21 cellular contexts compared by ENCODE assay signal in the genomic region with DNA sequence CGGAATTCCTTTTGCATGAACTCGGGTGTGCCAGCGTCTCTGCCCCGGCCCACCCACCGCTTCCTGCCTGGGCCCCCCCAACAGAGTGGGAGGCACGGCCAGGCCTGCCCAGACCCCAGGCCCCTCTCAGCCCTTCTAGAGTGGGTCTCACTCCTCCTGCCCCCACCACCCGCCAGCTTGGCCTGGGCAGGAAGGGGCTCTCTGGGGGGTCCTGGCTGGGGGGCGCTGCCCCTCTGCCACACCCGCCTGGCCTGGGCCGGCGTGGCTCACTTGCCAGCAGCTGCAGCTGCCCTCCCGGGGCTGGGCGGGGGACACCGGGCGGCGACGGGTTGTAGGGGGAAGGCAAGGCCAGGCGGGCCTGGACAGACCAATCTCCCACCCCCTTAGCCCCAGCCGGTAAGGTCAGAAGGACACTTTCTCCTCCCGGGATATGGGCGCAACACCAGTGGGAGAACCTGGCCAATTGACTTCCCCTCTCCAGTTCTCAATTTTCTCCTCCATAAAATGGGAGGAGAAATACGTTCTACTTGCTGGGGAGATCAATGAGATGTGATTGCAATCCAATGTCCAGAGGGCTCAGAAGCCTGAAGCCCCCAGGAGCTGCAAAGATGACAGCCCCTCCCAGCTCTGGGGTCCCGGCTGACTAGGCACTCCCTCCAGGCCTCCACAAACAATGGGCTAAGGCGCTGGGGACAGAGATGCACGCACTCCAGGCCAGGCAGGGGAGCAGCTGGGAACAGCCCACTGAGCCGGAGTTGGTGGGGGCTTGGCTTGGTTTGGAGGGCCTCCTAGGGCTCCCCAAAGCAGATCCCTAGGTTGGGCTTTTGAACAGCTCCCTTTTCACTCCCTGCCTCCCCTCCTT. TPM values are rescaled to one million over a fixed set of nuclear protein-coding genes. Genes with fewer than 3 reads are reported as not detected.
DNase-seq lines count a peak whose midpoint lies in the region; ATAC-seq, FAIRE-seq and TF ChIP-seq lines count a peak whose summit lies in the region.
"Had no signal": no experiment of that assay in that cellular context is flagged by ENCODE, and none has a peak within 500 bp of the region (broad histone marks: within the 10 kb centered on the region; RNA-seq: fewer than 3 reads in every experiment).

No MANE protein-coding gene starts in this region.

- peaks cover 0 to 11% of the 10 kb centered on the region in 2 experiments for H4K20me1 ChIP-seq in H1 (replicated peaks in 1 of 2; ENCODE audit: control insufficient read depth in 1 of 2, insufficient read depth in 2 of 2, low read length in 2 of 2)

- no peak overlapping the region for H3K56ac ChIP-seq in H1 (replicated peaks; ENCODE audit: insufficient read length, low read depth, low read length)

- TF ChIP-seq CTCF in H1 (IDR thresholded peaks at IDR 0.05; ENCODE audit: control extremely low read depth in 1 of 3, insufficient read depth in 1 of 3, low read depth in 1 of 3, low read length in 3 of 3) (no peak), kidney (IDR thresholded peaks at IDR 0.05; ENCODE audit: borderline replicate concordance, extremely low read depth, insufficient read depth) (no peak), foreskin keratinocyte (conservative IDR thresholded peaks at IDR 0.05) (no peak)

- H3K9me3 ChIP-seq in H1 (ENCODE audit: insufficient read depth in 2 of 2, low read depth in 1 of 2, low read length in 1 of 2) (no peaks in the 10 kb centered on the region), kidney (ENCODE audit: control insufficient read depth in 1 of 2, low read length in 2 of 2) (no peaks in the 10 kb centered on the region)

- H3K79me2 ChIP-seq in H1 (ENCODE audit: control insufficient read depth in 1 of 2, insufficient read depth in 2 of 2, low read length in 2 of 2) = no peaks in the 10 kb centered on the region

- H3K27ac Mint-ChIP-seq in stimulated activated naive CD8-positive, alpha-beta T cell treated with anti-CD3 and anti-CD28 coated beads, Interleukin-15, amount 100 ng/mL, for 72 hours = no peak overlapping the region
- H3K27ac Mint-ChIP-seq: activated naive CD8-positive, alpha-beta T cell treated with anti-CD3 and anti-CD28 coated beads for 36 hours; memory B cell; natural killer cell treated with Interleukin-12 subunit alpha and Interleukin-12 subunit beta and Interleukin-15 and Interleukin-18, amount 100 ng/mL, for 72 hours; T-helper 17 cell; type B pancreatic cell had no signal

- H3K4me3 Mint-ChIP-seq in stimulated activated naive CD8-positive, alpha-beta T cell treated with anti-CD3 and anti-CD28 coated beads, Interleukin-15, amount 100 ng/mL, for 72 hours = no peak overlapping the region
- H3K4me3 Mint-ChIP-seq: activated naive CD8-positive, alpha-beta T cell treated with anti-CD3 and anti-CD28 coated beads for 36 hours; natural killer cell treated with Interleukin-12 subunit alpha and Interleukin-12 subunit beta and Interleukin-15 and Interleukin-18, amount 100 ng/mL, for 72 hours had no signal

- no peak overlapping the region for H4K91ac ChIP-seq in H1 (replicated peaks; ENCODE audit: insufficient read length, low read length)

- FAIRE-seq in H1 (lab: Jason Lieb, UNC) (no peak), kidney (lab: Jason Lieb, UNC) (no peak)
- FAIRE-seq: bronchial epithelial cell, islet of Langerhans had no signal

- H3K27me3 ChIP-seq in H1 (replicated peaks in 1 of 4; ENCODE audit: control insufficient read depth in 3 of 4, extremely low read depth in 1 of 4, insufficient read depth in 3 of 4, low read length in 3 of 4) (peaks cover 59 to 76% (median 74%) of the 10 kb centered on the region in 4 experiments), foreskin keratinocyte (peaks cover 67% of the 10 kb centered on the region)

- no peaks in the 10 kb centered on the region for H3K9me3 Mint-ChIP-seq in stimulated activated naive CD8-positive, alpha-beta T cell treated with anti-CD3 and anti-CD28 coated beads, Interleukin-15, amount 100 ng/mL, for 72 hours
- H3K9me3 Mint-ChIP-seq: activated naive CD8-positive, alpha-beta T cell treated with anti-CD3 and anti-CD28 coated beads for 36 hours; memory B cell; natural killer cell treated with Interleukin-12 subunit alpha and Interleukin-12 subunit beta and Interleukin-15 and Interleukin-18, amount 100 ng/mL, for 72 hours; type B pancreatic cell had no signal

- no peak overlapping the region for H3K14ac ChIP-seq in H1 (ENCODE audit: insufficient read length)

- no peak overlapping the region; the same call in 1 of the 2 replicates for H4K8ac ChIP-seq in H1 (ENCODE audit: extremely low read depth, insufficient read depth, low read length)

- H2BK12ac ChIP-seq in H1 (ENCODE audit: low read depth, low read length) = no peak overlapping the region

- H2BK5ac ChIP-seq in H1 (ENCODE audit: low read depth, low read length) = peak overlapping the region; percentile 35; the same call in 1 of the 2 replicates

- 6% methylated on average over 19 of the region's 26 CpGs; no CpG with 5 or more reads in 1 of the 2 experiments for WGBS in H1 (ENCODE audit: extremely low coverage in 1 of 2, insufficient coverage in 1 of 2, insufficient read length in 1 of 2, insufficient replicate concordance in 2 of 2, low coverage in 1 of 2, low lambda C conversion rate in 2 of 2, missing lambda C conversion rate in 1 of 2), 2 experiments

- H3K4me1 Mint-ChIP-seq in stimulated activated naive CD8-positive, alpha-beta T cell treated with anti-CD3 and anti-CD28 coated beads, Interleukin-15, amount 100 ng/mL, for 72 hours = peaks cover 19% of the 10 kb centered on the region

- no peak for TF ChIP-seq EP300 in H1 (IDR thresholded peaks at IDR 0.05; ENCODE audit: borderline replicate concordance in 1 of 2, low read depth in 2 of 2, low read length in 2 of 2)

- H2BK20ac ChIP-seq in H1 (ENCODE audit: low read length) = no peak overlapping the region

- H3K23ac ChIP-seq in H1 (ENCODE audit: insufficient read length) = no peak overlapping the region

- no peak for TF ChIP-seq POLR2A in H1 (IDR thresholded peaks at IDR 0.05; ENCODE audit: control extremely low read depth in 1 of 2, low read depth in 2 of 2, low read length in 2 of 2)

- TF ChIP-seq RAD21 in H1 (IDR thresholded peaks at IDR 0.05 in 1 of 2, conservative IDR thresholded peaks at IDR 0.05 in 1 of 2; ENCODE audit: low read depth in 2 of 2, low read length in 2 of 2) = no peak

- H3K27ac ChIP-seq in H1 (ENCODE audit: low read depth, low read length) (no peak overlapping the region), kidney (ENCODE audit: low read depth in 2 of 2, low read length in 2 of 2) (no peak overlapping the region), foreskin keratinocyte (no peak overlapping the region)
- H3K27ac ChIP-seq: C4-2B had no signal

- H2AFZ ChIP-seq in H1 (ENCODE audit: low read length) = no peak overlapping the region

- H3K4ac ChIP-seq in H1 (replicated peaks; ENCODE audit: insufficient read length, low read depth, low read length) = no peak overlapping the region

- 0 out of 2 replicates have a peak overlapping the region, but pooled peaks have one; percentile 13 for H2AK5ac ChIP-seq in H1 (ENCODE audit: low read depth, low read length)

- peak; percentile 33 for ATAC-seq in stimulated activated naive CD8-positive, alpha-beta T cell treated with anti-CD3 and anti-CD28 coated beads, Interleukin-15, amount 100 ng/mL, for 72 hours
- ATAC-seq in stimulated activated naive CD8-positive, alpha-beta T cell treated with anti-CD3 and anti-CD28 coated beads, Interleukin-15, Interleukin-2, amounts not matched to agents 100 U/mL and 50 U/mL, for 24 hours = no peak
- no peak for ATAC-seq in foreskin keratinocyte

- H3K36me3 ChIP-seq in H1 (ENCODE audit: control insufficient read depth in 2 of 4, insufficient read depth in 4 of 4, low read length in 3 of 4) (peaks cover 0 to 14% (median 0%) of the 10 kb centered on the region in 4 experiments; a peak in 1 of 8 replicates), kidney (ENCODE audit: control insufficient read depth in 1 of 2, insufficient read depth in 2 of 2, low read length in 2 of 2) (no peaks in the 10 kb centered on the region)

- peaks cover 79% of the 10 kb centered on the region for H3K27me3 Mint-ChIP-seq in stimulated activated naive CD8-positive, alpha-beta T cell treated with anti-CD3 and anti-CD28 coated beads, Interleukin-15, amount 100 ng/mL, for 72 hours

- POLR2A ChIA-PET in H1 (lab: Charles Lee; ENCODE audit: partially characterized antibody) = interaction anchor here (2.2 to 3.3 kb wide), 2 partner anchors 10 to 15 kb away, joined by 15 to 23 read pairs; a partner anchor contains a TSS

- H3K9ac ChIP-seq in H1 (replicated peaks in 1 of 4; ENCODE audit: extremely low read depth in 1 of 4, low read depth in 3 of 4, low read length in 3 of 4) (no peak overlapping the region), kidney (ENCODE audit: low read length in 2 of 2) (no peak overlapping the region)

- peak overlapping the region; percentile 63 to 67 for H3K4me2 ChIP-seq in H1 (ENCODE audit: insufficient read depth in 1 of 2, low read depth in 2 of 2, low read length in 2 of 2)

- H2BK120ac ChIP-seq in H1 (replicated peaks; ENCODE audit: low read depth, low read length) = no peak overlapping the region

- no peak overlapping the region for H2BK15ac ChIP-seq in H1 (ENCODE audit: low read length)

- H3K18ac ChIP-seq in H1 (ENCODE audit: extremely low read depth, low read length) = no peak overlapping the region; the same call in none of the 2 replicates

- no peak overlapping the region for H4K5ac ChIP-seq in H1 (ENCODE audit: insufficient read length, low read depth, low read length)

- CTCF ChIA-PET in H1 (lab: Charles Lee; ENCODE audit: partially characterized antibody) = interaction anchor here (0.6 to 3.5 kb wide), 9 partner anchors 9 to 949 kb away, joined by 3 to 31 read pairs (median 3); a partner anchor contains a TSS

- DNase-seq in stimulated activated naive CD8-positive, alpha-beta T cell treated with anti-CD3 and anti-CD28 coated beads, Interleukin-15, amount 100 ng/mL, for 72 hours = no peak
- no peak for DNase-seq in stimulated activated naive CD8-positive, alpha-beta T cell treated with anti-CD3 and anti-CD28 coated beads, Interleukin-15, Interleukin-2, amounts not matched to agents 100 U/mL and 50 U/mL, for 24 hours
- DNase-seq in H1 (ENCODE audit: low read depth in 1 of 2, low spot score in 2 of 2) = peak in 1 of 2 experiments; percentile 62
- DNase-seq in kidney = peak; percentile 77
- no peak for DNase-seq in germinal center (ENCODE audit: low spot score)
- no peak for DNase-seq in NCI-H1694 (lab: John Stamatoyannopoulos, UW)
- DNase-seq in foreskin keratinocyte = no peak
- DNase-seq in mesenteric fat pad (ENCODE audit: low spot score) = no peak
- DNase-seq: activated naive CD8-positive, alpha-beta T cell treated with anti-CD3 and anti-CD28 coated beads for 36 hours; KBM-7; NCI-H2029 treated with DMSO at 0.1 percent for 48 hours; stimulated activated CD4-positive, alpha-beta T cell treated with anti-CD3 and anti-CD28 coated beads, Interleukin-12 subunit alpha, Interleukin-12 subunit beta, amount 100 ng/mL, for 4 hours; T-helper 17 cell had no signal

- intact Hi-C loops in kidney (cut with DNase I) = no loop called here

- H3K4me1 ChIP-seq in H1 (replicated peaks in 1 of 4; ENCODE audit: control insufficient read depth in 3 of 4, insufficient read depth in 4 of 4, low read length in 3 of 4) (peaks cover 16 to 29% (median 24%) of the 10 kb centered on the region in 4 experiments), kidney (ENCODE audit: control insufficient read depth in 1 of 2, insufficient read depth in 1 of 2, low read depth in 1 of 2, low read length in 2 of 2) (peaks cover 0 to 4% of the 10 kb centered on the region in 2 donors), foreskin keratinocyte (no peaks in the 10 kb centered on the region)

- H3K4me3 ChIP-seq in H1 (ENCODE audit: extremely low read depth in 1 of 4, insufficient read depth in 2 of 4, low read depth in 3 of 4, low read length in 4 of 4) = peak overlapping the region in 2 of 4 experiments; percentile 1 to 53; a peak in 3 of 8 replicates
- no peak overlapping the region for H3K4me3 ChIP-seq in kidney (ENCODE audit: low read length in 2 of 2)

- no peaks in the 10 kb centered on the region for H3K79me1 ChIP-seq in H1 (ENCODE audit: low read depth, low read length)

- H3K23me2 ChIP-seq in H1 (ENCODE audit: low read depth, low read length) = peaks cover 6% of the 10 kb centered on the region; the same call in 1 of the 2 replicates

RNA-seq across cellular contexts. Expression of a gene that starts 2.4 kb away (rescaled TPM):
- total RNA-seq in H1 (2021; fragmentation: NEBNext Ultra II Directional; extraction: Animal tissue kit (Norgen Biotek cat#: 25700)) = 9.5 and 10.3 TPM in 2 replicates
- polyA plus RNA-seq in H1 (2011; rRNA removed) = 7.2 and 19.2 TPM in 2 replicates
- polyA plus RNA-seq in H1 (2011; cell fraction: cytosol; rRNA removed) = 10.3 TPM
- 15.8 TPM for polyA plus RNA-seq in H1 (2011; cell fraction: nucleus; rRNA removed)
- polyA plus RNA-seq in H1 (2012, experiment 1 of 2) = 5.8 to 11.1 TPM (median 9.9 TPM) in 4 replicates
- 10.1 TPM for polyA plus RNA-seq in H1 (2012, experiment 2 of 2)
- 46.8 TPM for polyA plus RNA-seq in H1 (2013, experiment 1 of 2)
- 48.9 TPM for polyA plus RNA-seq in H1 (2013, experiment 2 of 2)
- 0.68 and 2.1 TPM in 2 replicates for polyA minus RNA-seq in H1 (2011; rRNA and poly(A)+ RNA removed)
- polyA minus RNA-seq in H1 (2011; cell fraction: cytosol; rRNA and poly(A)+ RNA removed) = 7.1 TPM
- 2.5 TPM for polyA minus RNA-seq in H1 (2011; cell fraction: nucleus; rRNA and poly(A)+ RNA removed)
- 28.9 TPM for total RNA-seq in kidney
- polyA plus RNA-seq in kidney (ENCODE audit: insufficient read depth, low read depth, low replicate concordance) = 6.6 TPM
- 0.37 and 0.60 TPM in 2 replicates for total RNA-seq in foreskin keratinocyte
- polyA plus RNA-seq in foreskin keratinocyte = 0.13 and 0.20 TPM in 2 replicates
- 30.7 TPM for total RNA-seq in mesenteric fat pad
- total RNA-seq: activated naive CD8-positive, alpha-beta T cell treated with anti-CD3 and anti-CD28 coated beads for 36 hours; glomerular endothelial cell; natural killer cell treated with Interleukin-12 subunit alpha and Interleukin-12 subunit beta and Interleukin-15 and Interleukin-18, amount 100 ng/mL, for 72 hours; T-helper 17 cell had no signal

RNA-seq across cellular contexts. Expression of a gene that starts 8.5 kb away (rescaled TPM):
- 8.6 and 12.2 TPM in 2 replicates for total RNA-seq in H1 (2021; fragmentation: NEBNext Ultra II Directional; extraction: Animal tissue kit (Norgen Biotek cat#: 25700))
- 4.0 and 10.4 TPM in 2 replicates for polyA plus RNA-seq in H1 (2011; rRNA removed)
- polyA plus RNA-seq in H1 (2011; cell fraction: cytosol; rRNA removed) = 6.1 TPM
- 34.5 TPM for polyA plus RNA-seq in H1 (2011; cell fraction: nucleus; rRNA removed)
- 5.8 to 11.5 TPM (median 11.1 TPM) in 4 replicates for polyA plus RNA-seq in H1 (2012, experiment 1 of 2)
- 10.7 TPM for polyA plus RNA-seq in H1 (2012, experiment 2 of 2)
- 37.3 TPM for polyA plus RNA-seq in H1 (2013, experiment 1 of 2)
- 37.3 TPM for polyA plus RNA-seq in H1 (2013, experiment 2 of 2)
- polyA minus RNA-seq in H1 (2011; rRNA and poly(A)+ RNA removed) = 0.56 and 0.82 TPM in 2 replicates
- 9.2 TPM for polyA minus RNA-seq in H1 (2011; cell fraction: cytosol; rRNA and poly(A)+ RNA removed)
- polyA minus RNA-seq in H1 (2011; cell fraction: nucleus; rRNA and poly(A)+ RNA removed) = 5.0 TPM
- total RNA-seq in kidney = 5.9 TPM
- polyA plus RNA-seq in kidney (ENCODE audit: insufficient read depth, low read depth, low replicate concordance) = 1.5 TPM
- not detected in 2 replicates for total RNA-seq in foreskin keratinocyte
- polyA plus RNA-seq in foreskin keratinocyte = not detected in 2 replicates
- total RNA-seq in mesenteric fat pad = 2.0 TPM
- total RNA-seq: activated naive CD8-positive, alpha-beta T cell treated with anti-CD3 and anti-CD28 coated beads for 36 hours; dermis microvascular lymphatic vessel endothelial cell; natural killer cell treated with Interleukin-12 subunit alpha and Interleukin-12 subunit beta and Interleukin-15 and Interleukin-18, amount 100 ng/mL, for 72 hours had no signal

RNA-seq across cellular contexts. Expression of a gene that starts 15.6 kb away (rescaled TPM):
- 56.8 and 63.1 TPM in 2 replicates for total RNA-seq in H1 (2021; fragmentation: NEBNext Ultra II Directional; extraction: Animal tissue kit (Norgen Biotek cat#: 25700))
- polyA plus RNA-seq in H1 (2011; rRNA removed) (62.7 and 132 TPM in 2 replicates), kidney (ENCODE audit: insufficient read depth, low read depth, low replicate concordance) (104 TPM), foreskin keratinocyte (84.5 and 88.3 TPM in 2 replicates)
- polyA plus RNA-seq in H1 (2011; cell fraction: cytosol; rRNA removed) = 95.5 TPM
- 203 TPM for polyA plus RNA-seq in H1 (2011; cell fraction: nucleus; rRNA removed)
- 24.8 to 73.2 TPM (median 62.2 TPM) in 4 replicates for polyA plus RNA-seq in H1 (2012, experiment 1 of 2)
- polyA plus RNA-seq in H1 (2012, experiment 2 of 2) = 46.1 TPM
- 101 TPM for polyA plus RNA-seq in H1 (2013, experiment 1 of 2)
- 91.7 TPM for polyA plus RNA-seq in H1 (2013, experiment 2 of 2)
- 2.7 and 3.3 TPM in 2 replicates for polyA minus RNA-seq in H1 (2011; rRNA and poly(A)+ RNA removed)
- polyA minus RNA-seq in H1 (2011; cell fraction: cytosol; rRNA and poly(A)+ RNA removed) = 32.8 TPM
- polyA minus RNA-seq in H1 (2011; cell fraction: nucleus; rRNA and poly(A)+ RNA removed) = 20.1 TPM
- total RNA-seq in kidney (56.9 TPM), foreskin keratinocyte (69.5 and 69.8 TPM in 2 replicates), mesenteric fat pad (52.7 TPM)

RNA-seq across cellular contexts. Expression of a gene that starts 32.5 kb away (rescaled TPM):
- 1,331 and 1,340 TPM in 2 replicates for total RNA-seq in H1 (2021; fragmentation: NEBNext Ultra II Directional; extraction: Animal tissue kit (Norgen Biotek cat#: 25700))
- polyA plus RNA-seq in H1 (2011; rRNA removed) = 2,924 and 5,409 TPM in 2 replicates
- 3,548 TPM for polyA plus RNA-seq in H1 (2011; cell fraction: cytosol; rRNA removed)
- polyA plus RNA-seq in H1 (2011; cell fraction: nucleus; rRNA removed) = 1,787 TPM
- 2,370 to 2,796 TPM (median 2,589 TPM) in 4 replicates for polyA plus RNA-seq in H1 (2012, experiment 1 of 2)
- 3,432 TPM for polyA plus RNA-seq in H1 (2012, experiment 2 of 2)
- 1,517 TPM for polyA plus RNA-seq in H1 (2013, experiment 1 of 2)
- polyA plus RNA-seq in H1 (2013, experiment 2 of 2) = 1,516 TPM
- 1,852 and 1,905 TPM in 2 replicates for polyA minus RNA-seq in H1 (2011; rRNA and poly(A)+ RNA removed)
- polyA minus RNA-seq in H1 (2011; cell fraction: cytosol; rRNA and poly(A)+ RNA removed) = 518 TPM
- polyA minus RNA-seq in H1 (2011; cell fraction: nucleus; rRNA and poly(A)+ RNA removed) = 613 TPM
- 828 TPM for total RNA-seq in kidney
- polyA plus RNA-seq in kidney (ENCODE audit: insufficient read depth, low read depth, low replicate concordance) = 1,481 TPM
- total RNA-seq in foreskin keratinocyte = 1,160 and 1,167 TPM in 2 replicates
- 1,727 and 1,808 TPM in 2 replicates for polyA plus RNA-seq in foreskin keratinocyte
- total RNA-seq in mesenteric fat pad = 959 TPM

RNA-seq across cellular contexts. Expression of a gene that starts 32.6 kb away (rescaled TPM):
- 8.8 and 9.0 TPM in 2 replicates for total RNA-seq in H1 (2021; fragmentation: NEBNext Ultra II Directional; extraction: Animal tissue kit (Norgen Biotek cat#: 25700))
- polyA plus RNA-seq in H1 (2011; rRNA removed) (2.2 and 6.7 TPM in 2 replicates), kidney (ENCODE audit: insufficient read depth, low read depth, low replicate concordance) (5.6 TPM), foreskin keratinocyte (1.5 and 1.8 TPM in 2 replicates)
- 5.5 TPM for polyA plus RNA-seq in H1 (2011; cell fraction: cytosol; rRNA removed)
- 6.8 TPM for polyA plus RNA-seq in H1 (2011; cell fraction: nucleus; rRNA removed)
- polyA plus RNA-seq in H1 (2012, experiment 1 of 2) = 4.9 to 9.1 TPM (median 6.0 TPM) in 4 replicates
- 5.2 TPM for polyA plus RNA-seq in H1 (2012, experiment 2 of 2)
- 4.2 TPM for polyA plus RNA-seq in H1 (2013, experiment 1 of 2)
- polyA plus RNA-seq in H1 (2013, experiment 2 of 2) = 4.0 TPM
- polyA minus RNA-seq in H1 (2011; rRNA and poly(A)+ RNA removed) = 6.3 and 8.8 TPM in 2 replicates
- 11.4 TPM for polyA minus RNA-seq in H1 (2011; cell fraction: cytosol; rRNA and poly(A)+ RNA removed)
- 3.9 TPM for polyA minus RNA-seq in H1 (2011; cell fraction: nucleus; rRNA and poly(A)+ RNA removed)
- total RNA-seq in kidney (16.1 TPM), foreskin keratinocyte (2.4 and 2.8 TPM in 2 replicates), mesenteric fat pad (17.1 TPM)
